8 cellular contexts compared by ENCODE assay signal in genomic region chr4:80335554-80336358, GRCh38. TPM values are rescaled to one million over a fixed set of nuclear protein-coding genes. Genes with fewer than 3 reads are reported as not detected.
DNase-seq lines count a peak whose midpoint lies in the region; ATAC-seq and TF ChIP-seq lines count a peak whose summit lies in the region.

TSS of gene CFAP299 (plus strand) at chr4:80335730.

- H3K9me2 ChIP-seq in DOHH2 (replicated peaks; ENCODE audit: control insufficient read depth, low read length): no peaks in the 10 kb centered on the region

- H2BK12ac ChIP-seq in trophoblast cell (ENCODE audit: low read length): no peak within 1 kb of the TSS

- no peak within 1 kb of the TSS for H3K18ac ChIP-seq in trophoblast cell (ENCODE audit: low read length)

- H3K27me3 ChIP-seq in DOHH2 (ENCODE audit: control insufficient read depth, low read length): peaks cover 5% of the 10 kb centered on the region; the same call in 1 of the 2 replicates
- H3K27me3 ChIP-seq in SJCRH30: no peaks in the 10 kb centered on the region
- H3K27me3 ChIP-seq in trophoblast cell (ENCODE audit: insufficient read depth, low read length): no peaks in the 10 kb centered on the region

- no peaks in the 10 kb centered on the region for H3K9me3 Mint-ChIP-seq in activated naive CD8-positive, alpha-beta T cell treated with anti-CD3 and anti-CD28 coated beads for 36 hours

- peak within 1 kb of the TSS; percentile 81 for H3K4me2 ChIP-seq in DOHH2 (ENCODE audit: low read length)
- peak within 1 kb of the TSS; percentile 97 for H3K4me2 ChIP-seq in trophoblast cell (ENCODE audit: low read length)

- no peaks in the 10 kb centered on the region for H3K36me3 Mint-ChIP-seq in activated naive CD8-positive, alpha-beta T cell treated with anti-CD3 and anti-CD28 coated beads for 36 hours

- no peak for TF ChIP-seq EP300 in Ishikawa (IDR thresholded peaks at IDR 0.05; ENCODE audit: borderline replicate concordance)

- H3K4ac ChIP-seq in trophoblast cell (ENCODE audit: low read depth, low read length): no peak within 1 kb of the TSS

- no peaks in the 10 kb centered on the region for H4K20me1 ChIP-seq in DOHH2 (ENCODE audit: control insufficient read depth, insufficient read depth, low read depth, low read length)

- H4K12ac ChIP-seq in trophoblast cell (ENCODE audit: low read depth, low read length): no peak within 1 kb of the TSS

- peak; percentile 96 to 98 for DNase-seq in SJCRH30
- DNase-seq in activated naive CD8-positive, alpha-beta T cell treated with anti-CD3 and anti-CD28 coated beads for 36 hours: peak; percentile 71
- peak; percentile 82 for DNase-seq in cardiac septum (ENCODE audit: low spot score)
- peak; percentile 86 to 87 for DNase-seq in trophoblast cell
- peak; percentile 70 for DNase-seq in ureter (ENCODE audit: low spot score)

- H3K27ac Mint-ChIP-seq in activated naive CD8-positive, alpha-beta T cell treated with anti-CD3 and anti-CD28 coated beads for 36 hours: no peak within 1 kb of the TSS

- H3K4me1 ChIP-seq in DOHH2 (ENCODE audit: control insufficient read depth, low read length) (peaks cover 8% of the 10 kb centered on the region), SJCRH30 (no peaks in the 10 kb centered on the region), trophoblast cell (ENCODE audit: control insufficient read depth in 1 of 2, insufficient read depth in 2 of 2, low read length in 2 of 2) (peaks cover 0 to 3% of the 10 kb centered on the region in 2 experiments)

- no peak within 1 kb of the TSS for H3K14ac ChIP-seq in trophoblast cell (ENCODE audit: low read length)

- H3K23ac ChIP-seq in trophoblast cell (ENCODE audit: low read length): no peak within 1 kb of the TSS

- peak; percentile 99 for ATAC-seq in GM21737 (IDR thresholded peaks at IDR 0.05; ENCODE audit: unreplicated experiment)

- peak; percentile 47 for TF ChIP-seq CTCF in DOHH2 (IDR thresholded peaks at IDR 0.05; ENCODE audit: low read depth, low read length, poor library complexity, severe bottlenecking)

- no peak within 1 kb of the TSS for H2BK5ac ChIP-seq in trophoblast cell (ENCODE audit: low read depth, low read length, poor library complexity)

- H3K36me3 ChIP-seq in DOHH2 (ENCODE audit: control insufficient read depth, low read length) (no peaks in the 10 kb centered on the region), SJCRH30 (no peaks in the 10 kb centered on the region), trophoblast cell (ENCODE audit: control insufficient read depth in 1 of 2, insufficient read depth in 2 of 2, low read length in 2 of 2) (no peaks in the 10 kb centered on the region)

- H3K27ac ChIP-seq in DOHH2 (ENCODE audit: low read depth, low read length) (no peak within 1 kb of the TSS), SJCRH30 (no peak within 1 kb of the TSS), trophoblast cell (ENCODE audit: low read depth, low read length) (no peak within 1 kb of the TSS)

- peaks cover 13% of the 10 kb centered on the region for H3K27me3 Mint-ChIP-seq in activated naive CD8-positive, alpha-beta T cell treated with anti-CD3 and anti-CD28 coated beads for 36 hours

- H3K4me3 ChIP-seq in DOHH2 (ENCODE audit: low read length) (peak within 1 kb of the TSS; percentile 69), SJCRH30 (peak within 1 kb of the TSS; percentile 66), trophoblast cell (ENCODE audit: low read depth, low read length) (peak within 1 kb of the TSS; percentile 85)

- no CpG with 5 or more reads among the region's 49 CpGs for WGBS in trophoblast cell (ENCODE audit: extremely low coverage, insufficient coverage, insufficient read length)

- no peak within 1 kb of the TSS for H4K8ac ChIP-seq in trophoblast cell (ENCODE audit: low read depth, low read length)

- no peak within 1 kb of the TSS for H2BK120ac ChIP-seq in trophoblast cell (ENCODE audit: insufficient read depth, low read length, poor library complexity)

- no peak within 1 kb of the TSS for H2AK5ac ChIP-seq in trophoblast cell (ENCODE audit: low read length)

- peaks cover 8% of the 10 kb centered on the region for H3K4me1 Mint-ChIP-seq in activated naive CD8-positive, alpha-beta T cell treated with anti-CD3 and anti-CD28 coated beads for 36 hours

- peak within 1 kb of the TSS; percentile 72 for H2AFZ ChIP-seq in trophoblast cell (ENCODE audit: insufficient read depth, low read length, poor library complexity)

- no peaks in the 10 kb centered on the region for H3K79me2 ChIP-seq in DOHH2 (ENCODE audit: control insufficient read depth, low read length)
- no peaks in the 10 kb centered on the region for H3K79me2 ChIP-seq in trophoblast cell (ENCODE audit: control insufficient read depth, insufficient read depth, low read length, poor library complexity)

- TF ChIP-seq RAD21 in Ishikawa (IDR thresholded peaks at IDR 0.05; ENCODE audit: low read depth): 0 out of 2 replicates have a peak, but pooled peaks have one; percentile 10

- peak within 1 kb of the TSS; percentile 84 for H3K4me3 Mint-ChIP-seq in activated naive CD8-positive, alpha-beta T cell treated with anti-CD3 and anti-CD28 coated beads for 36 hours

- no peaks in the 10 kb centered on the region for H3F3A ChIP-seq in DOHH2 (ENCODE audit: control insufficient read depth, insufficient read depth)

- no peaks in the 10 kb centered on the region for H3K79me1 ChIP-seq in trophoblast cell (ENCODE audit: low read length)

- H3K9me3 ChIP-seq in DOHH2 (ENCODE audit: control insufficient read depth, insufficient read depth, low read length) (no peaks in the 10 kb centered on the region), SJCRH30 (replicated peaks) (no peaks in the 10 kb centered on the region), trophoblast cell (ENCODE audit: insufficient read depth, low read depth, low read length) (no peaks in the 10 kb centered on the region)

- H3K9ac ChIP-seq in trophoblast cell (ENCODE audit: low read length): peak within 1 kb of the TSS; percentile 18

- intact Hi-C loops in cardiac septum (cut with DNase I): loop anchor here (10.0 kb wide), 1 partner anchor 1381 kb away; no protein-coding TSS in a partner anchor

- H4K91ac ChIP-seq in trophoblast cell (ENCODE audit: low read depth, low read length): no peak within 1 kb of the TSS

TF ChIP-seq in Ishikawa, 13 proteins besides CTCF, POLR2A, EP300 and RAD21:
- peak; percentile 56 for TF ChIP-seq REST (IDR thresholded peaks at IDR 0.05; ENCODE audit: low read depth)
- TF ChIP-seq TCF12 (IDR thresholded peaks at IDR 0.05; ENCODE audit: low read depth): no peak
- TF ChIP-seq MAX (IDR thresholded peaks at IDR 0.05): peak; percentile 63; the same call in 1 of the 2 replicates
- 0 out of 2 replicates have a peak, but pooled peaks have one; percentile 49 for TF ChIP-seq ZBTB7A (IDR thresholded peaks at IDR 0.05; ENCODE audit: low read depth)

RNA-seq across cellular contexts. Expression of gene CFAP299, which starts in this region (rescaled TPM):
- total RNA-seq in SJCRH30 (2014; rRNA removed; shearing (Covaris generic)): not detected in 2 replicates
- total RNA-seq in activated naive CD8-positive, alpha-beta T cell treated with anti-CD3 and anti-CD28 coated beads for 36 hours: not detected
- total RNA-seq in cardiac septum (not detected), ureter (not detected)
- polyA plus RNA-seq in trophoblast cell (2013): not detected in 2 replicates

Comparison
In these comparisons a context has a peak if more than half of its experiments do, and no peak if none do; other contexts are left out.
1. Peak in DNase-seq and H3K4me3 ChIP-seq in SJCRH30; RNA of the gene not detected or under 1 TPM.
2. Peak in DNase-seq in activated naive CD8-positive, alpha-beta T cell treated with anti-CD3 and anti-CD28 coated beads for 36 hours; RNA of the gene not detected or under 1 TPM.
3. Peak in DNase-seq in cardiac septum; RNA of the gene not detected or under 1 TPM.
4. Peak in DNase-seq in ureter; RNA of the gene not detected or under 1 TPM.